1 cellular context compared by ENCODE assay signal in the genomic region with DNA sequence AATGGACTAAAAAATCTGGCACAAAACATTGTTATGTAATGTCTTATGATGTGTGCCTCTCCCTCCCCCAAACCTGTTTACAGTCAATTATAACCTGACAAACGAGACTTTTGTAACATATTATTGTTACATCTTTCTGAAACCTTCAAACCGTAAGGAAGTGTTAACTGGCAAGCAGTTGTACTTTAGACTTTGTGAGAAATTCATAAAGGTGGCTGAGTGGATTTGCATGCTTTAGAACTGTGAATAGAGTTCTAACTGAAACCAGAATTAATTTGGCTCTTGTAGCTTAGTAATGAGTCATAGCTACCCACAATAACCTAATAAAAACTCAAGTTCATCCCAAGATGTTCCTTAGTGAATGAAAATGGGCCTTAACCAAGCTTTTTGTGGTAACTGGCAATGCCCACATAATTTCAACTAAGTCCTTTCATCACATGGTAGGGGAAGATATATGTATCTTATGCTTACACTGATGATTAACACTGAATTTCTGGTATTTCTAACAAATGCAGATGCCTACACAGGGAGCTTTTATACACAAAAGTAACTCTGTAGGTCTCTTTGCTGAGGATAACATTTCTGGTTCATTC.
A peak's percentile ranks its signal among the peaks of the same experiment; 100 is the strongest.
TF ChIP-seq lines count a peak whose summit lies in the region.

No MANE protein-coding gene starts in this region.

TF ChIP-seq in GM12878, 131 proteins besides CTCF, POLR2A, EP300 and RAD21 (continued from another document):
- TF ChIP-seq, protein P1, sequence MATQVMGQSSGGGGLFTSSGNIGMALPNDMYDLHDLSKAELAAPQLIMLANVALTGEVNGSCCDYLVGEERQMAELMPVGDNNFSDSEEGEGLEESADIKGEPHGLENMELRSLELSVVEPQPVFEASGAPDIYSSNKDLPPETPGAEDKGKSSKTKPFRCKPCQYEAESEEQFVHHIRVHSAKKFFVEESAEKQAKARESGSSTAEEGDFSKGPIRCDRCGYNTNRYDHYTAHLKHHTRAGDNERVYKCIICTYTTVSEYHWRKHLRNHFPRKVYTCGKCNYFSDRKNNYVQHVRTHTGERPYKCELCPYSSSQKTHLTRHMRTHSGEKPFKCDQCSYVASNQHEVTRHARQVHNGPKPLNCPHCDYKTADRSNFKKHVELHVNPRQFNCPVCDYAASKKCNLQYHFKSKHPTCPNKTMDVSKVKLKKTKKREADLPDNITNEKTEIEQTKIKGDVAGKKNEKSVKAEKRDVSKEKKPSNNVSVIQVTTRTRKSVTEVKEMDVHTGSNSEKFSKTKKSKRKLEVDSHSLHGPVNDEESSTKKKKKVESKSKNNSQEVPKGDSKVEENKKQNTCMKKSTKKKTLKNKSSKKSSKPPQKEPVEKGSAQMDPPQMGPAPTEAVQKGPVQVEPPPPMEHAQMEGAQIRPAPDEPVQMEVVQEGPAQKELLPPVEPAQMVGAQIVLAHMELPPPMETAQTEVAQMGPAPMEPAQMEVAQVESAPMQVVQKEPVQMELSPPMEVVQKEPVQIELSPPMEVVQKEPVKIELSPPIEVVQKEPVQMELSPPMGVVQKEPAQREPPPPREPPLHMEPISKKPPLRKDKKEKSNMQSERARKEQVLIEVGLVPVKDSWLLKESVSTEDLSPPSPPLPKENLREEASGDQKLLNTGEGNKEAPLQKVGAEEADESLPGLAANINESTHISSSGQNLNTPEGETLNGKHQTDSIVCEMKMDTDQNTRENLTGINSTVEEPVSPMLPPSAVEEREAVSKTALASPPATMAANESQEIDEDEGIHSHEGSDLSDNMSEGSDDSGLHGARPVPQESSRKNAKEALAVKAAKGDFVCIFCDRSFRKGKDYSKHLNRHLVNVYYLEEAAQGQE (IDR thresholded peaks at IDR 0.05; ENCODE audit: low read depth, low read length), result 0 out of 2 replicates have a peak, but pooled peaks have one; percentile 5
- TF ChIP-seq STAT1 (conservative IDR thresholded peaks at IDR 0.05) (no peak), RFX5 (IDR thresholded peaks at IDR 0.05; ENCODE audit: low read depth, low read length) (no peak), JUND (IDR thresholded peaks at IDR 0.05; ENCODE audit: low read depth, low read length) (peak; percentile 81; the same call in 1 of the 2 replicates), ATF7 (IDR thresholded peaks at IDR 0.05; ENCODE audit: low read depth) (peak; percentile 97), GATAD2B (conservative IDR thresholded peaks at IDR 0.05; ENCODE audit: low read depth) (peak; percentile 77), SMARCA5 (IDR thresholded peaks at IDR 0.05) (no peak), RELA (IDR thresholded peaks at IDR 0.05; ENCODE audit: borderline replicate concordance, partially characterized antibody) (peak; percentile 66), PKNOX1 (IDR thresholded peaks at IDR 0.05) (peak; percentile 77), CREB1 (IDR thresholded peaks at IDR 0.05; ENCODE audit: low read depth) (no peak), IRF4 (IDR thresholded peaks at IDR 0.05; ENCODE audit: low read depth, low read length) (peak; percentile 77), SKIL (IDR thresholded peaks at IDR 0.05; ENCODE audit: low read depth, poor library complexity, severe bottlenecking) (peak; percentile 96), ZBED1 (IDR thresholded peaks at IDR 0.05; ENCODE audit: borderline replicate concordance) (0 out of 2 replicates have a peak, but pooled peaks have one; percentile 37), ZZZ3 (IDR thresholded peaks at IDR 0.05; ENCODE audit: control insufficient read depth, insufficient read length, low read depth) (no peak)
- TF ChIP-seq, protein P2, sequence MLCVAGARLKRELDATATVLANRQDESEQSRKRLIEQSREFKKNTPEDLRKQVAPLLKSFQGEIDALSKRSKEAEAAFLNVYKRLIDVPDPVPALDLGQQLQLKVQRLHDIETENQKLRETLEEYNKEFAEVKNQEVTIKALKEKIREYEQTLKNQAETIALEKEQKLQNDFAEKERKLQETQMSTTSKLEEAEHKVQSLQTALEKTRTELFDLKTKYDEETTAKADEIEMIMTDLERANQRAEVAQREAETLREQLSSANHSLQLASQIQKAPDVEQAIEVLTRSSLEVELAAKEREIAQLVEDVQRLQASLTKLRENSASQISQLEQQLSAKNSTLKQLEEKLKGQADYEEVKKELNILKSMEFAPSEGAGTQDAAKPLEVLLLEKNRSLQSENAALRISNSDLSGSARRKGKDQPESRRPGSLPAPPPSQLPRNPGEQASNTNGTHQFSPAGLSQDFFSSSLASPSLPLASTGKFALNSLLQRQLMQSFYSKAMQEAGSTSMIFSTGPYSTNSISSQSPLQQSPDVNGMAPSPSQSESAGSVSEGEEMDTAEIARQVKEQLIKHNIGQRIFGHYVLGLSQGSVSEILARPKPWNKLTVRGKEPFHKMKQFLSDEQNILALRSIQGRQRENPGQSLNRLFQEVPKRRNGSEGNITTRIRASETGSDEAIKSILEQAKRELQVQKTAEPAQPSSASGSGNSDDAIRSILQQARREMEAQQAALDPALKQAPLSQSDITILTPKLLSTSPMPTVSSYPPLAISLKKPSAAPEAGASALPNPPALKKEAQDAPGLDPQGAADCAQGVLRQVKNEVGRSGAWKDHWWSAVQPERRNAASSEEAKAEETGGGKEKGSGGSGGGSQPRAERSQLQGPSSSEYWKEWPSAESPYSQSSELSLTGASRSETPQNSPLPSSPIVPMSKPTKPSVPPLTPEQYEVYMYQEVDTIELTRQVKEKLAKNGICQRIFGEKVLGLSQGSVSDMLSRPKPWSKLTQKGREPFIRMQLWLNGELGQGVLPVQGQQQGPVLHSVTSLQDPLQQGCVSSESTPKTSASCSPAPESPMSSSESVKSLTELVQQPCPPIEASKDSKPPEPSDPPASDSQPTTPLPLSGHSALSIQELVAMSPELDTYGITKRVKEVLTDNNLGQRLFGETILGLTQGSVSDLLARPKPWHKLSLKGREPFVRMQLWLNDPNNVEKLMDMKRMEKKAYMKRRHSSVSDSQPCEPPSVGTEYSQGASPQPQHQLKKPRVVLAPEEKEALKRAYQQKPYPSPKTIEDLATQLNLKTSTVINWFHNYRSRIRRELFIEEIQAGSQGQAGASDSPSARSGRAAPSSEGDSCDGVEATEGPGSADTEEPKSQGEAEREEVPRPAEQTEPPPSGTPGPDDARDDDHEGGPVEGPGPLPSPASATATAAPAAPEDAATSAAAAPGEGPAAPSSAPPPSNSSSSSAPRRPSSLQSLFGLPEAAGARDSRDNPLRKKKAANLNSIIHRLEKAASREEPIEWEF (IDR thresholded peaks at IDR 0.05; ENCODE audit: insufficient replicate concordance, low read depth, low read length), result peak; percentile 73
